ENCODE assay signal across 7 cellular contexts in genomic region chr22:42399315-42400271, GRCh38. TPM values are rescaled to one million over a fixed set of nuclear protein-coding genes. Genes with fewer than 3 reads are reported as not detected.
DNase-seq lines count a peak whose midpoint lies in the region; ATAC-seq and TF ChIP-seq lines count a peak whose summit lies in the region.

No MANE protein-coding gene starts in this region.

- H3K4me3 ChIP-seq in Karpas-422 (ENCODE audit: low read length) (no peak overlapping the region), endodermal cell (ENCODE audit: low read length) (no peak overlapping the region)

- H3K4me1 ChIP-seq in Karpas-422 (ENCODE audit: low read length) (peaks cover 43% of the 10 kb centered on the region), endodermal cell (ENCODE audit: control insufficient read depth, insufficient read depth, low read length) (no peaks in the 10 kb centered on the region)

- no peaks in the 10 kb centered on the region; the same call in 1 of the 2 replicates for H4K20me1 ChIP-seq in Karpas-422 (ENCODE audit: insufficient read depth, low read depth, low read length)

- POLR2A ChIA-PET in CD4-positive, alpha-beta T cell (lab: Charles Lee), result no interaction called here

- peak overlapping the region; percentile 55 for H3K27ac Mint-ChIP-seq in endodermal cell
- peak overlapping the region; percentile 73 for H3K27ac Mint-ChIP-seq in stimulated activated memory B cell treated with anti-CD40 and anti-IgM and Interleukin-4, amounts not matched to agents 10 μg/mL and 1 μg/mL and 100 μg/mL, for 72 hours
- no peak overlapping the region for H3K27ac Mint-ChIP-seq in CD4-positive, alpha-beta T cell

- H3K4me2 ChIP-seq in Karpas-422 (ENCODE audit: low read depth, low read length, poor library complexity, severe bottlenecking), result peak overlapping the region; percentile 3

- DNase-seq in Karpas-422 (peak; percentile 85), NCI-H510A treated with DMSO at 0.1 percent for 48 hours (lab: John Stamatoyannopoulos, UW) (peak; percentile 89), endodermal cell (peak; percentile 86), activated gamma-delta T cell (lab: John Stamatoyannopoulos, UW) (no peak)
- DNase-seq in CD4-positive, alpha-beta T cell, result no peak

- peaks cover 2% of the 10 kb centered on the region for H3K27me3 Mint-ChIP-seq in endodermal cell (ENCODE audit: insufficient read depth)
- no peaks in the 10 kb centered on the region for H3K27me3 Mint-ChIP-seq in stimulated activated memory B cell treated with anti-CD40 and anti-IgM and Interleukin-4, amounts not matched to agents 10 μg/mL and 1 μg/mL and 100 μg/mL, for 72 hours
- no peaks in the 10 kb centered on the region for H3K27me3 Mint-ChIP-seq in CD4-positive, alpha-beta T cell

- WGBS in endodermal cell (ENCODE audit: insufficient coverage in 1 of 2, insufficient read length in 1 of 2), 2 experiments, result 73 to 79% methylated on average over 16 to 30 of the region's 30 CpGs

- no peaks in the 10 kb centered on the region for H3K36me3 Mint-ChIP-seq in endodermal cell (ENCODE audit: low read depth)
- H3K36me3 Mint-ChIP-seq in stimulated activated memory B cell treated with anti-CD40 and anti-IgM and Interleukin-4, amounts not matched to agents 10 μg/mL and 1 μg/mL and 100 μg/mL, for 72 hours, result peaks cover 19% of the 10 kb centered on the region
- H3K36me3 Mint-ChIP-seq in CD4-positive, alpha-beta T cell (ENCODE audit: low read depth), result no peaks in the 10 kb centered on the region

- peaks cover 15% of the 10 kb centered on the region for H3K4me1 Mint-ChIP-seq in endodermal cell
- H3K4me1 Mint-ChIP-seq in stimulated activated memory B cell treated with anti-CD40 and anti-IgM and Interleukin-4, amounts not matched to agents 10 μg/mL and 1 μg/mL and 100 μg/mL, for 72 hours, result peaks cover 79% of the 10 kb centered on the region
- H3K4me1 Mint-ChIP-seq in CD4-positive, alpha-beta T cell (ENCODE audit: low read depth), result peaks cover 5% of the 10 kb centered on the region

- CTCF ChIA-PET in CD4-positive, alpha-beta T cell (lab: Charles Lee), result interaction anchor here (0.5 kb wide), 1 partner anchor 462 kb away, joined by 3 read pairs; no protein-coding TSS in a partner anchor

- ATAC-seq in stimulated activated memory B cell treated with anti-CD40 and anti-IgM and Interleukin-4, amounts not matched to agents 10 μg/mL and 1 μg/mL and 100 μg/mL, for 72 hours, result no peak
- ATAC-seq in CD4-positive, alpha-beta T cell (ENCODE audit: poor library complexity), result no peak
- ATAC-seq in GM21529 (IDR thresholded peaks at IDR 0.05; ENCODE audit: unreplicated experiment), result no peak

- H3K9ac ChIP-seq in Karpas-422 (ENCODE audit: low read length) (no peak overlapping the region), endodermal cell (ENCODE audit: extremely low read depth, low read length, poor library complexity, severe bottlenecking) (no peak overlapping the region)

- no peak overlapping the region for H2AFZ ChIP-seq in Karpas-422 (ENCODE audit: low read length)

- TF ChIP-seq CTCF in endodermal cell (conservative IDR thresholded peaks at IDR 0.05), result no peak
- no peak for TF ChIP-seq CTCF in CD4-positive, alpha-beta T cell (IDR thresholded peaks at IDR 0.05)

- H3K27ac ChIP-seq in Karpas-422 (ENCODE audit: low read length) (no peak overlapping the region), endodermal cell (ENCODE audit: low read depth, low read length) (no peak overlapping the region)
- no peak overlapping the region for H3K27ac ChIP-seq in CD4-positive, alpha-beta T cell (ENCODE audit: low read depth, low read length)

- H3K36me3 ChIP-seq in Karpas-422 (ENCODE audit: insufficient read depth, low read length) (no peaks in the 10 kb centered on the region), endodermal cell (ENCODE audit: control insufficient read depth, insufficient read depth, low read length) (no peaks in the 10 kb centered on the region)

- H3K9me3 Mint-ChIP-seq in endodermal cell, result no peaks in the 10 kb centered on the region
- no peaks in the 10 kb centered on the region for H3K9me3 Mint-ChIP-seq in stimulated activated memory B cell treated with anti-CD40 and anti-IgM and Interleukin-4, amounts not matched to agents 10 μg/mL and 1 μg/mL and 100 μg/mL, for 72 hours
- H3K9me3 Mint-ChIP-seq in CD4-positive, alpha-beta T cell, result no peaks in the 10 kb centered on the region

- no peak overlapping the region for H3K4me3 Mint-ChIP-seq in endodermal cell
- peak overlapping the region; percentile 39 for H3K4me3 Mint-ChIP-seq in stimulated activated memory B cell treated with anti-CD40 and anti-IgM and Interleukin-4, amounts not matched to agents 10 μg/mL and 1 μg/mL and 100 μg/mL, for 72 hours
- H3K4me3 Mint-ChIP-seq in CD4-positive, alpha-beta T cell, result no peak overlapping the region

- H3K27me3 ChIP-seq in Karpas-422 (ENCODE audit: low read length), result no peaks in the 10 kb centered on the region
- H3K27me3 ChIP-seq in endodermal cell (ENCODE audit: control insufficient read depth, insufficient read depth, low read length, poor library complexity, severe bottlenecking), result no peaks in the 10 kb centered on the region
- H3K27me3 ChIP-seq in CD4-positive, alpha-beta T cell (ENCODE audit: control insufficient read depth, insufficient read depth, low read length), result no peaks in the 10 kb centered on the region

- intact Hi-C loops in CD4-positive, alpha-beta T cell (cut with DNase I, micrococcal nuclease), result no loop called here

- no peaks in the 10 kb centered on the region for H3K79me2 ChIP-seq in Karpas-422 (ENCODE audit: low read length)

- no peaks in the 10 kb centered on the region for H3K9me2 ChIP-seq in Karpas-422 (replicated peaks; ENCODE audit: insufficient read depth, low read length)

- no peaks in the 10 kb centered on the region for H3K9me3 ChIP-seq in Karpas-422 (ENCODE audit: low read length)
- H3K9me3 ChIP-seq in endodermal cell (ENCODE audit: control insufficient read depth, low read length), result no peaks in the 10 kb centered on the region
- no peaks in the 10 kb centered on the region for H3K9me3 ChIP-seq in CD4-positive, alpha-beta T cell (ENCODE audit: control insufficient read depth, low read length)

RNA-seq across cellular contexts. Expression of gene NFAM1, which starts 32.6 kb away (rescaled TPM):
- not detected in 2 replicates for total RNA-seq in Karpas-422 (2014; rRNA removed; shearing (Covaris generic); ENCODE audit: low replicate concordance)
- 1 to 10 TPM in 1 of 2 donors, under 1 TPM in 1; 0.92 to 1.1 TPM for total RNA-seq in endodermal cell
- 0.32 TPM for polyA plus RNA-seq in endodermal cell (2013, experiment 1 of 2)
- polyA plus RNA-seq in endodermal cell (2013, experiment 2 of 2), result 0.25 TPM
- under 1 TPM; 0.34 to 0.38 TPM for total RNA-seq in CD4-positive, alpha-beta T cell

Comparison
In these comparisons a context has a peak if more than half of its experiments do, and no peak if none do; other contexts are left out.
1. DNase-seq: peak in Karpas-422 (single experiment), NCI-H510A treated with DMSO at 0.1 percent for 48 hours (single experiment) and endodermal cell (single experiment); none in CD4-positive, alpha-beta T cell (0 of 10) and activated gamma-delta T cell (single experiment).